ENCODE assay signal across 8 cellular contexts in the genomic region with DNA sequence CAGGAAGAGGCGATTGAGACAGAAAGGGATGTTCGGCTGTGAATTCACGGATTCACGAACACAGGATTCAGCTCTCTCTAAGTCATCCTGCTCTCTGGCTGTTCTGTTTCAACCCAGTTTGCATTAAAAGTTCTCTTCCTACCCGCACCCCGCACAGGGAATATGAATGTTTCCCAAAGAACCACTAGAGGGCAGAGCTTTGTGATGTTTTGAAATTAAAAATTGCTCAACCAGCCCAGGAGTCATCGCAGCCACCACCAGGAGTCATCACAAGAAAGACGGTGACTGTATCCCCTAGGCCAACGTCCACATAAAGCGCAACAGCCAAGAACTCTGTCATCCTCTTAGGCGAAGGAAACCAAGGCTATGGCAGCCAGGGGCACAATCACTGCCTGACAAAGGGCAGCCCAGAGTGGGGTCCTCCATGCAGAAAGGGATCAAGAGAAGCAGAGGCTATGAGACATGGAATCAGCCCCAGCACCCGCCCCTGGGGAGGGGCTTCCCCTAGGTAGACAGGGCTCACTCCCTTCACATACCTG.
DNase-seq lines count a peak whose midpoint lies in the region; ATAC-seq and TF ChIP-seq lines count a peak whose summit lies in the region.

No MANE protein-coding gene starts in this region.

- H3K9me3 Mint-ChIP-seq in neural progenitor cell = no peaks in the 10 kb centered on the region
- no peaks in the 10 kb centered on the region for H3K9me3 Mint-ChIP-seq in CD8-positive, alpha-beta memory T cell

- H3K27me3 Mint-ChIP-seq in neural progenitor cell (ENCODE audit: insufficient read depth, low read depth) = peaks cover 7% of the 10 kb centered on the region
- H3K27me3 Mint-ChIP-seq in CD8-positive, alpha-beta memory T cell = peaks cover 5 to 24% of the 10 kb centered on the region in 2 donors

- H4K20me1 ChIP-seq in neural progenitor cell (ENCODE audit: low read depth) = no peaks in the 10 kb centered on the region

- H3K4me3 ChIP-seq in HL-60 (replicated peaks; ENCODE audit: insufficient read depth, low read length) (no peak overlapping the region), neural progenitor cell (no peak overlapping the region)
- H3K4me3 ChIP-seq in CD8-positive, alpha-beta memory T cell (ENCODE audit: low read length) = no peak overlapping the region

- H3K27ac ChIP-seq in HL-60 (replicated peaks) = no peak overlapping the region
- no peak overlapping the region for H3K27ac ChIP-seq in neural progenitor cell
- H3K27ac ChIP-seq in CD8-positive, alpha-beta memory T cell (ENCODE audit: low read depth, low read length) = no peak overlapping the region

- no peaks in the 10 kb centered on the region for H3K79me2 ChIP-seq in neural progenitor cell (ENCODE audit: low read depth)

- H3F3A ChIP-seq in neural progenitor cell (ENCODE audit: low read depth) = peaks cover 15% of the 10 kb centered on the region

- CTCF ChIA-PET in CD8-positive, alpha-beta memory T cell (lab: Charles Lee) = interaction anchor here (1.1 to 1.2 kb wide), 2 partner anchors 8 to 11 kb away, joined by 4 read pairs; no protein-coding TSS in a partner anchor

- no peak overlapping the region for H2AFZ ChIP-seq in neural progenitor cell (replicated peaks)

- peaks cover 28% of the 10 kb centered on the region for H3K4me1 Mint-ChIP-seq in neural progenitor cell
- H3K4me1 Mint-ChIP-seq in CD8-positive, alpha-beta memory T cell = peaks cover 0 to 2% (median 0%) of the 10 kb centered on the region in 3 donors

- no peaks in the 10 kb centered on the region for H3K9me3 ChIP-seq in neural progenitor cell (ENCODE audit: low read depth)
- no peaks in the 10 kb centered on the region for H3K9me3 ChIP-seq in CD8-positive, alpha-beta memory T cell (ENCODE audit: low read length)

- POLR2A ChIA-PET in CD8-positive, alpha-beta memory T cell (lab: Charles Lee) = no interaction called here

- no peaks in the 10 kb centered on the region for H3K36me3 Mint-ChIP-seq in neural progenitor cell
- no peaks in the 10 kb centered on the region for H3K36me3 Mint-ChIP-seq in CD8-positive, alpha-beta memory T cell

- no peaks in the 10 kb centered on the region for H3K36me3 ChIP-seq in neural progenitor cell
- no peaks in the 10 kb centered on the region for H3K36me3 ChIP-seq in CD8-positive, alpha-beta memory T cell (ENCODE audit: insufficient read depth, low read length)

- H3K27me3 ChIP-seq in HL-60 (ENCODE audit: insufficient read depth, poor library complexity, severe bottlenecking) (peaks cover 2% of the 10 kb centered on the region), neural progenitor cell (peaks cover 19% of the 10 kb centered on the region)
- no peaks in the 10 kb centered on the region for H3K27me3 ChIP-seq in CD8-positive, alpha-beta memory T cell (ENCODE audit: insufficient read depth, low read length, poor library complexity, severe bottlenecking)

- H3K27ac Mint-ChIP-seq in neural progenitor cell = no peak overlapping the region
- H3K27ac Mint-ChIP-seq in CD8-positive, alpha-beta memory T cell = no peak overlapping the region

- no peak overlapping the region for H3K9ac ChIP-seq in neural progenitor cell

- no peak overlapping the region for H3K4me3 Mint-ChIP-seq in neural progenitor cell
- no peak overlapping the region for H3K4me3 Mint-ChIP-seq in CD8-positive, alpha-beta memory T cell

- DNase-seq in stimulated activated CD4-positive, alpha-beta T cell treated with anti-CD3 and anti-CD28 coated beads, Interleukin-12 subunit alpha, Interleukin-12 subunit beta, amount 100 ng/mL, for 48 hours (ENCODE audit: low read depth in 2 of 3, low spot score in 1 of 3) = peak in 2 of 3 donors; percentile 13 to 16
- no peak for DNase-seq in stimulated activated CD4-positive, alpha-beta T cell treated with anti-CD3 and anti-CD28 coated beads, Interleukin-12 subunit alpha, Interleukin-12 subunit beta, amount 100 ng/mL, for 4 hours
- peak; percentile 55 for DNase-seq in HL-60 (ENCODE audit: low read depth in 1 of 2, low spot score in 1 of 2)
- peak; percentile 86 for DNase-seq in SKM-1 treated with dmso at 0.1 percent for 144 hours (lab: John Stamatoyannopoulos, UW; ENCODE audit: unreplicated experiment)
- peak; percentile 55 for DNase-seq in neural progenitor cell (ENCODE audit: low spot score)
- no peak for DNase-seq in CD8-positive, alpha-beta memory T cell
- DNase-seq in retina = no peak

- no peak overlapping the region for H3K4me2 ChIP-seq in neural progenitor cell

- TF ChIP-seq CTCF in HL-60 (IDR thresholded peaks at IDR 0.05; ENCODE audit: insufficient read depth, low read length) (peak; percentile 56), neural progenitor cell (IDR thresholded peaks at IDR 0.05) (peak; percentile 67)

- ATAC-seq in esophagus mucosa = peak; percentile 87

- H3K4me1 ChIP-seq in neural progenitor cell = peaks cover 13% of the 10 kb centered on the region
- H3K4me1 ChIP-seq in CD8-positive, alpha-beta memory T cell (ENCODE audit: insufficient read depth, low read length) = no peaks in the 10 kb centered on the region

Comparison
In these comparisons a context has a peak if more than half of its experiments do, and no peak if none do; other contexts are left out.
1. DNase-seq: peak in stimulated activated CD4-positive, alpha-beta T cell treated with anti-CD3 and anti-CD28 coated beads, Interleukin-12 subunit alpha, Interleukin-12 subunit beta, amount 100 ng/mL, for 48 hours (2 of 3), HL-60 (2 of 2), SKM-1 treated with dmso at 0.1 percent for 144 hours (single experiment) and neural progenitor cell (single experiment); none in stimulated activated CD4-positive, alpha-beta T cell treated with anti-CD3 and anti-CD28 coated beads, Interleukin-12 subunit alpha, Interleukin-12 subunit beta, amount 100 ng/mL, for 4 hours (single experiment), CD8-positive, alpha-beta memory T cell (0 of 5) and retina (single experiment).